In genomic region chr19:19305696-19306095, GRCh38 we compare ENCODE assay signal across 23 cellular contexts. TPM values are rescaled to one million over a fixed set of nuclear protein-coding genes. Genes with fewer than 3 reads are reported as not detected.
DNase-seq lines count a peak whose midpoint lies in the region; ATAC-seq, FAIRE-seq and TF ChIP-seq lines count a peak whose summit lies in the region.
"Had no signal": no experiment of that assay in that cellular context is flagged by ENCODE, and none has a peak within 500 bp of the region (broad histone marks: within the 10 kb centered on the region; RNA-seq: fewer than 3 reads in every experiment).

No MANE protein-coding gene starts in this region.

- POLR2A ChIA-PET in K562 (lab: Yijun Ruan, JAX) (interaction anchor here (1.1 kb wide), 1 partner anchor 9 kb away, joined by 7 read pairs; no protein-coding TSS in a partner anchor), RWPE1 (lab: Yijun Ruan, JAX; ENCODE audit: low non-redundant PET) (no interaction called here)

- H3K79me2 ChIP-seq in K562 (ENCODE audit: control insufficient read depth, insufficient read depth, low read length) (no peaks in the 10 kb centered on the region), osteoblast (ENCODE audit: insufficient read depth, low read length) (no peaks in the 10 kb centered on the region)

- no peak for TF ChIP-seq EP300 in K562 (IDR thresholded peaks at IDR 0.05; ENCODE audit: low read length)

- no peak overlapping the region for H3K27ac Mint-ChIP-seq in type B pancreatic cell
- H3K27ac Mint-ChIP-seq: CD4-positive, alpha-beta T cell; IgD-negative memory B cell had no signal

- H3K9me1 ChIP-seq in K562 (ENCODE audit: control insufficient read depth, insufficient read depth, low read length) = no peaks in the 10 kb centered on the region

- intact Hi-C loops in K562 (cut with micrococcal nuclease) (no loop called here), testis (cut with DNase I; ENCODE audit: low total_unique reads) (no loop called here), body of pancreas (cut with DNase I) (no loop called here)

- H3K4me2 ChIP-seq in K562 (ENCODE audit: insufficient read depth, low read length) (no peak overlapping the region), osteoblast (ENCODE audit: insufficient read depth, low read length) (no peak overlapping the region)

- FAIRE-seq in K562 (lab: Jason Lieb, UNC) = no peak
- FAIRE-seq: A204.1, D721Med, GM12892, GM18507 had no signal

- H3K4me1 Mint-ChIP-seq in type B pancreatic cell (ENCODE audit: unreplicated experiment) = no peaks in the 10 kb centered on the region

- H2AFZ ChIP-seq in K562 (ENCODE audit: low read depth, low read length) (no peak overlapping the region), osteoblast (ENCODE audit: low read length) (no peak overlapping the region)

- no TSS peak for BruUV-seq in K562 (replicated peaks; lab: Mats Ljungman, UMichigan)

- TF ChIP-seq CTCF in K562 (IDR thresholded peaks at IDR 0.05 in 2 of 3, conservative IDR thresholded peaks at IDR 0.05 in 1 of 3; ENCODE audit: insufficient read depth in 2 of 3, low read depth in 1 of 3, low read length in 3 of 3) = no peak
- TF ChIP-seq CTCF in osteoblast (IDR thresholded peaks at IDR 0.05; ENCODE audit: extremely low read depth, low read depth, low read length) = no peak
- no peak for TF ChIP-seq CTCF in testis (IDR thresholded peaks at IDR 0.05)
- TF ChIP-seq CTCF in body of pancreas (IDR thresholded peaks at IDR 0.05) = no peak
- TF ChIP-seq CTCF in type B pancreatic cell (conservative IDR thresholded peaks at IDR 0.05) = no peak
- TF ChIP-seq CTCF in RWPE1 (conservative IDR thresholded peaks at IDR 0.05; ENCODE audit: low read depth) = no peak

- H3K4me3 Mint-ChIP-seq in type B pancreatic cell = no peak overlapping the region
- H3K4me3 Mint-ChIP-seq: CD4-positive, alpha-beta T cell; IgD-negative memory B cell had no signal

- H3K27me3 ChIP-seq in K562 (ENCODE audit: control insufficient read depth in 2 of 2, insufficient read depth in 2 of 2, low read length in 2 of 2) (no peaks in the 10 kb centered on the region), osteoblast (ENCODE audit: insufficient read depth, low read length) (no peaks in the 10 kb centered on the region), testis (no peaks in the 10 kb centered on the region), body of pancreas (no peaks in the 10 kb centered on the region)

- ATAC-seq in K562 (no peak), body of pancreas (no peak)

- H3K4me1 ChIP-seq in K562 (replicated peaks in 1 of 2; ENCODE audit: control insufficient read depth in 2 of 2, insufficient read depth in 2 of 2, low read length in 2 of 2) (peaks cover 0 to 6% of the 10 kb centered on the region in 2 experiments; a peak in 2 of 5 replicates), osteoblast (ENCODE audit: insufficient read depth, low read length) (no peaks in the 10 kb centered on the region), testis (no peaks in the 10 kb centered on the region), body of pancreas (no peaks in the 10 kb centered on the region)
- H3K4me1 ChIP-seq: Caco-2, HAP-1 had no signal

- H3K27me3 Mint-ChIP-seq in type B pancreatic cell = no peaks in the 10 kb centered on the region
- H3K27me3 Mint-ChIP-seq: CD4-positive, alpha-beta T cell; IgD-negative memory B cell had no signal

- H3K9ac ChIP-seq in K562 (ENCODE audit: insufficient read depth in 1 of 2, low read depth in 2 of 2, low read length in 2 of 2) = no peak overlapping the region; a peak in 1 of 4 replicates

- in situ Hi-C loops in K562 (cut with MboI) = no loop called here

- H3K9me3 ChIP-seq in K562 (replicated peaks; ENCODE audit: control insufficient read depth, insufficient read depth, low read depth, low read length) (no peaks in the 10 kb centered on the region), osteoblast (ENCODE audit: low read depth, low read length) (no peaks in the 10 kb centered on the region), testis (no peaks in the 10 kb centered on the region), body of pancreas (no peaks in the 10 kb centered on the region)
- H3K9me3 ChIP-seq: Caco-2, HAP-1 had no signal

- H3K9me3 Mint-ChIP-seq in type B pancreatic cell = no peaks in the 10 kb centered on the region
- H3K9me3 Mint-ChIP-seq: CD4-positive, alpha-beta T cell; IgD-negative memory B cell had no signal

- TF ChIP-seq POLR2A in K562 (conservative IDR thresholded peaks at IDR 0.05) = no peak
- no peak for TF ChIP-seq POLR2A in testis (IDR thresholded peaks at IDR 0.05)
- no peak for TF ChIP-seq POLR2A in body of pancreas (IDR thresholded peaks at IDR 0.05)

- no peak overlapping the region for H3K27ac ChIP-seq in K562 (ENCODE audit: extremely low read depth, low read depth, low read length)
- no peak overlapping the region for H3K27ac ChIP-seq in osteoblast (ENCODE audit: low read depth, low read length)
- no peak overlapping the region for H3K27ac ChIP-seq in testis
- no peak overlapping the region for H3K27ac ChIP-seq in body of pancreas
- no peak overlapping the region for H3K27ac ChIP-seq in RWPE1
- H3K27ac ChIP-seq: C4-2B, HL-60 had no signal

- H3K36me3 ChIP-seq in K562 (ENCODE audit: control insufficient read depth, insufficient read depth, low read length) (peaks cover 93% of the 10 kb centered on the region; the same call in 2 of the 3 replicates), osteoblast (ENCODE audit: insufficient read depth, low read length) (peaks cover 47% of the 10 kb centered on the region), testis (ENCODE audit: low read depth, missing control alignments) (no peaks in the 10 kb centered on the region), body of pancreas (replicated peaks in 1 of 2; ENCODE audit: insufficient read depth in 1 of 2, low read depth in 2 of 2) (peaks cover 0 to 42% of the 10 kb centered on the region in 2 donors)

- no peak for TF ChIP-seq RAD21 in K562 (CRISPR knock-in tag; conservative IDR thresholded peaks at IDR 0.05 in 1 of 2, IDR thresholded peaks at IDR 0.05 in 1 of 2)

- H3K4me3 ChIP-seq in K562 (no peak overlapping the region), osteoblast (ENCODE audit: insufficient read depth, low read length) (no peak overlapping the region), testis (no peak overlapping the region), body of pancreas (no peak overlapping the region)
- H3K4me3 ChIP-seq: HAP-1 had no signal

- H4K20me1 ChIP-seq in K562 (replicated peaks; ENCODE audit: control insufficient read depth, insufficient read depth, low read length) (0 out of 2 replicates have a peak, but pooled peaks cover 4% of the 10 kb centered on the region), osteoblast (ENCODE audit: insufficient read depth, low read length) (peaks cover 9% of the 10 kb centered on the region)

- WGBS in K562 (ENCODE audit: insufficient coverage, low coverage, missing lambda C conversion rate) = 92% methylated on average over 12 of the region's 16 CpGs
- WGBS in testis, 2 donors = 79 to 85% methylated on average over 12 to 16 of the region's 16 CpGs
- WGBS in body of pancreas, 2 donors = 97 to 100% methylated on average over 2 to 6 of the region's 16 CpGs

- DNase-seq in K562 (ENCODE audit: extremely low read depth in 1 of 4, low spot score in 3 of 4) (no peak), left kidney (ENCODE audit: low read depth, low spot score) (peak; percentile 47), osteoblast (ENCODE audit: insufficient read length, low spot score, missing footprints) (peak; percentile 62), testis (peak; percentile 72), body of pancreas (no peak), type B pancreatic cell (ENCODE audit: extremely low spot score, unreplicated experiment) (no peak), RWPE1 (ENCODE audit: low spot score) (no peak), NCI-H748 treated with DMSO at 0.1 percent for 48 hours (lab: John Stamatoyannopoulos, UW) (no peak)
- DNase-seq: ACHN; AML-193; Caco-2; CD4-positive, alpha-beta T cell; GDM1; GOT3; KG1 had no signal

- H3K36me3 Mint-ChIP-seq in type B pancreatic cell = no peaks in the 10 kb centered on the region
- H3K36me3 Mint-ChIP-seq: IgD-negative memory B cell had no signal

- CTCF ChIA-PET in K562 (lab: Yijun Ruan, JAX; ENCODE audit: low intra/inter-chr PET ratio) (interaction anchor here (0.7 kb wide), 1 partner anchor 659 kb away, joined by 3 read pairs; no protein-coding TSS in a partner anchor), RWPE1 (lab: Yijun Ruan, JAX) (no interaction called here)

RNA-seq across cellular contexts. Expression of gene SUGP1, which starts 14.6 kb away (rescaled TPM):
- 90.2 and 178 TPM in 2 replicates for total RNA-seq in K562 (2011; cell fraction: chromatin; rRNA removed; ENCODE audit: low replicate concordance)
- 124 and 128 TPM in 2 replicates for total RNA-seq in K562 (2011; cell fraction: nucleolus; rRNA removed)
- total RNA-seq in K562 (2011; cell fraction: nucleoplasm; rRNA removed) = 77.5 and 85.2 TPM in 2 replicates
- 40.4 and 44.6 TPM in 2 replicates for total RNA-seq in K562 (2014; rRNA removed)
- 16.8 and 17.9 TPM in 2 replicates for total RNA-seq in K562 (2014; rRNA removed; fragmentation: Illumina TruSeq; extraction: Trizol)
- 32.4 and 34.3 TPM in 2 replicates for total RNA-seq in K562 (2015; rRNA removed; fragmentation: Illumina TruSeq; extraction: Trizol)
- total RNA-seq in K562 (2021) = 45.0 and 53.3 TPM in 2 replicates
- 28.5 and 30.6 TPM in 2 replicates for polyA plus RNA-seq in K562 (2011; rRNA removed)
- 20.8 and 33.6 TPM in 2 replicates for polyA plus RNA-seq in K562 (2011; cell fraction: cytosol; rRNA removed)
- 96.6 and 109 TPM in 2 replicates for polyA plus RNA-seq in K562 (2011; cell fraction: nucleus; rRNA removed)
- polyA plus RNA-seq in K562 (2012) = 43.7 and 43.9 TPM in 2 replicates
- 35.0 and 36.7 TPM in 2 replicates for polyA plus RNA-seq in K562 (2014; fragmentation: Illumina TruSeq; extraction: Trizol)
- polyA plus RNA-seq in K562 (2014; fragmentation: Nextera tagmentation; extraction: Ambion mirVana) = 1 to 10 TPM; 1.0 to 1.9 TPM
- 41.0 and 48.9 TPM in 2 replicates for polyA plus RNA-seq in K562 (2014; rRNA removed)
- 19.3 and 21.7 TPM in 2 replicates for polyA minus RNA-seq in K562 (2011; rRNA and poly(A)+ RNA removed)
- 21.6 and 25.8 TPM in 2 replicates for polyA minus RNA-seq in K562 (2011; cell fraction: cytosol; rRNA and poly(A)+ RNA removed)
- 28.8 and 51.3 TPM in 2 replicates for polyA minus RNA-seq in K562 (2011; cell fraction: nucleus; rRNA and poly(A)+ RNA removed)
- 27.1 and 31.2 TPM in 2 replicates for total RNA-seq in osteoblast
- total RNA-seq in testis = 10 to 100 TPM; 87.4 to 98.8 TPM
- 89.8 TPM for polyA plus RNA-seq in testis (ENCODE audit: insufficient read depth, low read depth, low replicate concordance)
- 10 to 100 TPM; 13.5 to 16.3 TPM for total RNA-seq in body of pancreas
- total RNA-seq in type B pancreatic cell (ENCODE audit: low replicate concordance) = 60.8 and 86.8 TPM in 2 replicates

RNA-seq across cellular contexts. Expression of gene MAU2, which starts 14.9 kb away (rescaled TPM):
- 132 and 299 TPM in 2 replicates for total RNA-seq in K562 (2011; cell fraction: chromatin; rRNA removed; ENCODE audit: low replicate concordance)
- total RNA-seq in K562 (2011; cell fraction: nucleolus; rRNA removed) = 154 and 168 TPM in 2 replicates
- total RNA-seq in K562 (2011; cell fraction: nucleoplasm; rRNA removed) = 141 and 151 TPM in 2 replicates
- 21.1 and 24.1 TPM in 2 replicates for total RNA-seq in K562 (2014; rRNA removed)
- 10.0 and 12.0 TPM in 2 replicates for total RNA-seq in K562 (2014; rRNA removed; fragmentation: Illumina TruSeq; extraction: Trizol)
- 17.2 and 17.8 TPM in 2 replicates for total RNA-seq in K562 (2015; rRNA removed; fragmentation: Illumina TruSeq; extraction: Trizol)
- 43.4 and 48.1 TPM in 2 replicates for total RNA-seq in K562 (2021)
- 21.0 and 34.2 TPM in 2 replicates for polyA plus RNA-seq in K562 (2011; rRNA removed)
- 25.3 and 40.5 TPM in 2 replicates for polyA plus RNA-seq in K562 (2011; cell fraction: cytosol; rRNA removed)
- polyA plus RNA-seq in K562 (2011; cell fraction: nucleus; rRNA removed) = 83.2 and 123 TPM in 2 replicates
- polyA plus RNA-seq in K562 (2012) = 30.0 and 42.5 TPM in 2 replicates
- 19.4 and 22.5 TPM in 2 replicates for polyA plus RNA-seq in K562 (2014; fragmentation: Illumina TruSeq; extraction: Trizol)
- polyA plus RNA-seq in K562 (2014; fragmentation: Nextera tagmentation; extraction: Ambion mirVana) = 1 to 10 TPM; 1.2 to 1.4 TPM
- polyA plus RNA-seq in K562 (2014; rRNA removed) = 27.4 and 31.4 TPM in 2 replicates
- polyA minus RNA-seq in K562 (2011; rRNA and poly(A)+ RNA removed) = 23.0 and 45.7 TPM in 2 replicates
- polyA minus RNA-seq in K562 (2011; cell fraction: cytosol; rRNA and poly(A)+ RNA removed) = 28.1 and 43.8 TPM in 2 replicates
- 55.9 and 63.5 TPM in 2 replicates for polyA minus RNA-seq in K562 (2011; cell fraction: nucleus; rRNA and poly(A)+ RNA removed)
- 37.1 and 39.1 TPM in 2 replicates for total RNA-seq in osteoblast
- total RNA-seq in testis = 100 to 1,000 TPM; 143 to 151 TPM
- polyA plus RNA-seq in testis (ENCODE audit: insufficient read depth, low read depth, low replicate concordance) = 77.2 TPM
- 10 to 100 TPM; 38.9 to 57.4 TPM for total RNA-seq in body of pancreas
- 68.6 and 83.3 TPM in 2 replicates for total RNA-seq in type B pancreatic cell (ENCODE audit: low replicate concordance)

RNA-seq across cellular contexts. Expression of gene TM6SF2, which starts 32.6 kb away (rescaled TPM):
- 0.19 TPM in 1 of 2 replicates, not detected in the other for total RNA-seq in K562 (2011; cell fraction: chromatin; rRNA removed; ENCODE audit: low replicate concordance)
- total RNA-seq in K562 (2011; cell fraction: nucleolus; rRNA removed) = not detected in 2 replicates
- total RNA-seq in K562 (2011; cell fraction: nucleoplasm; rRNA removed) = not detected in 2 replicates
- total RNA-seq in K562 (2014; rRNA removed) = not detected in 2 replicates
- total RNA-seq in K562 (2014; rRNA removed; fragmentation: Illumina TruSeq; extraction: Trizol) = not detected in 2 replicates
- total RNA-seq in K562 (2015; rRNA removed; fragmentation: Illumina TruSeq; extraction: Trizol) = not detected in 2 replicates
- not detected in 2 replicates for total RNA-seq in K562 (2021)
- polyA plus RNA-seq in K562 (2011; rRNA removed) = 0.05 TPM in 1 of 2 replicates, not detected in the other
- 0.09 TPM in 1 of 2 replicates, not detected in the other for polyA plus RNA-seq in K562 (2011; cell fraction: cytosol; rRNA removed)
- polyA plus RNA-seq in K562 (2011; cell fraction: nucleus; rRNA removed) = 0.18 and 0.23 TPM in 2 replicates
- polyA plus RNA-seq in K562 (2012) = not detected in 2 replicates
- polyA plus RNA-seq in K562 (2014; fragmentation: Illumina TruSeq; extraction: Trizol) = not detected in 2 replicates
- polyA plus RNA-seq in K562 (2014; fragmentation: Nextera tagmentation; extraction: Ambion mirVana) = not detected
- not detected in 2 replicates for polyA plus RNA-seq in K562 (2014; rRNA removed)
- not detected in 2 replicates for polyA minus RNA-seq in K562 (2011; rRNA and poly(A)+ RNA removed)
- polyA minus RNA-seq in K562 (2011; cell fraction: cytosol; rRNA and poly(A)+ RNA removed) = not detected in 2 replicates
- polyA minus RNA-seq in K562 (2011; cell fraction: nucleus; rRNA and poly(A)+ RNA removed) = not detected in 2 replicates
- 0.29 and 0.36 TPM in 2 replicates for total RNA-seq in osteoblast
- 1 to 10 TPM in 1 of 2 donors, under 1 TPM in 1; 0.93 to 1.2 TPM for total RNA-seq in testis
- polyA plus RNA-seq in testis (ENCODE audit: insufficient read depth, low read depth, low replicate concordance) = 0.96 TPM
- total RNA-seq in body of pancreas = not detected
- 5.4 and 6.4 TPM in 2 replicates for total RNA-seq in type B pancreatic cell (ENCODE audit: low replicate concordance)
- total RNA-seq: CD4-positive, alpha-beta T cell had no signal
- polyA plus RNA-seq: IgD-negative memory B cell had no signal

Comparison
In these comparisons a context has a peak if more than half of its experiments do, and no peak if none do; other contexts are left out.
1. DNase-seq: peak in left kidney (single experiment), osteoblast (single experiment) and testis (single experiment); none in K562 (0 of 4), body of pancreas (0 of 4), type B pancreatic cell (single experiment), RWPE1 (single experiment) and NCI-H748 treated with DMSO at 0.1 percent for 48 hours (single experiment).